ENCODE assay signal across 9 cellular contexts in genomic region chr4:20254517-20255250, GRCh38. TPM values are rescaled to one million over a fixed set of nuclear protein-coding genes. Genes with fewer than 3 reads are reported as not detected.
DNase-seq lines count a peak whose midpoint lies in the region; ATAC-seq and TF ChIP-seq lines count a peak whose summit lies in the region.
"Had no signal": no experiment of that assay in that cellular context is flagged by ENCODE, and none has a peak within 500 bp of the region (broad histone marks: within the 10 kb centered on the region; RNA-seq: fewer than 3 reads in every experiment).

No MANE protein-coding gene starts in this region.

- POLR2A ChIA-PET in MCF 10A (lab: Yijun Ruan, JAX) (no interaction called here), RWPE1 (lab: Yijun Ruan, JAX; ENCODE audit: low non-redundant PET) (no interaction called here)

- CTCF ChIA-PET in MCF 10A (lab: Yijun Ruan, JAX) (no interaction called here), RWPE1 (lab: Yijun Ruan, JAX) (no interaction called here)

- no peaks in the 10 kb centered on the region for H3K79me2 ChIP-seq in Karpas-422 (ENCODE audit: low read length)

- no peak for TF ChIP-seq CTCF in MCF 10A (IDR thresholded peaks at IDR 0.05; ENCODE audit: unreplicated experiment)
- TF ChIP-seq CTCF in RWPE1 (conservative IDR thresholded peaks at IDR 0.05; ENCODE audit: low read depth): no peak

- H3K4me3 ChIP-seq in subcutaneous abdominal adipose tissue (ENCODE audit: low read depth in 1 of 5, low read length in 5 of 5) (peak overlapping the region; percentile 68 to 92 (median 78)), Karpas-422 (ENCODE audit: low read length) (no peak overlapping the region)
- H3K4me3 ChIP-seq: A549 had no signal

- intact Hi-C loops in MCF 10A (cut with micrococcal nuclease): loop anchor here (10.0 kb wide), 1 partner anchor 430 kb away; no protein-coding TSS in a partner anchor

- peaks cover 29% of the 10 kb centered on the region for H3K4me1 Mint-ChIP-seq in MCF 10A (ENCODE audit: insufficient read depth, unreplicated experiment)

- H3K4me1 ChIP-seq in subcutaneous abdominal adipose tissue (ENCODE audit: control insufficient read depth in 5 of 5, insufficient read depth in 5 of 5, low read length in 5 of 5): peaks cover 0 to 55% (median 40%) of the 10 kb centered on the region in 5 donors
- no peaks in the 10 kb centered on the region for H3K4me1 ChIP-seq in Karpas-422 (ENCODE audit: low read length)
- H3K4me1 ChIP-seq: A549 had no signal

- no peaks in the 10 kb centered on the region for H4K20me1 ChIP-seq in Karpas-422 (ENCODE audit: insufficient read depth, low read depth, low read length)

- H3K36me3 Mint-ChIP-seq in MCF 10A (ENCODE audit: insufficient read depth, unreplicated experiment): peaks cover 6% of the 10 kb centered on the region

- H2AFZ ChIP-seq in Karpas-422 (ENCODE audit: low read length): no peak overlapping the region

- H3K9me2 ChIP-seq in Karpas-422 (replicated peaks; ENCODE audit: insufficient read depth, low read length): no peaks in the 10 kb centered on the region

- H3K9me3 Mint-ChIP-seq in MCF 10A (ENCODE audit: unreplicated experiment): no peaks in the 10 kb centered on the region

- H3K27me3 ChIP-seq in subcutaneous abdominal adipose tissue (ENCODE audit: control insufficient read depth in 5 of 5, insufficient read depth in 4 of 5, low read length in 5 of 5) (peaks cover 0 to 29% (median 21%) of the 10 kb centered on the region in 5 donors), Karpas-422 (ENCODE audit: low read length) (no peaks in the 10 kb centered on the region)

- H3K27me3 Mint-ChIP-seq in MCF 10A (ENCODE audit: insufficient read depth, unreplicated experiment): no peaks in the 10 kb centered on the region

- H3K27ac Mint-ChIP-seq in MCF 10A (ENCODE audit: low read depth, unreplicated experiment): no peak overlapping the region

- no peaks in the 10 kb centered on the region for H3K36me3 ChIP-seq in subcutaneous abdominal adipose tissue (ENCODE audit: control insufficient read depth in 5 of 5, insufficient read depth in 5 of 5, low read length in 5 of 5)
- no peaks in the 10 kb centered on the region for H3K36me3 ChIP-seq in Karpas-422 (ENCODE audit: insufficient read depth, low read length)

- DNase-seq in NCI-H1092 treated with DMSO at 0.1 percent for 48 hours (lab: John Stamatoyannopoulos, UW) (peak; percentile 56), NCI-H1092 (lab: John Stamatoyannopoulos, UW) (no peak), MCF 10A (ENCODE audit: unreplicated experiment) (no peak), islet precursor cell (peak; percentile 71), Karpas-422 (no peak), RWPE1 (ENCODE audit: low spot score) (no peak)

- BruUV-seq in MCF 10A (replicated peaks; lab: Mats Ljungman, UMichigan): no TSS peak

- peak overlapping the region; percentile 16 for H3K27ac ChIP-seq in subcutaneous abdominal adipose tissue (ENCODE audit: low read depth, low read length)
- H3K27ac ChIP-seq in Karpas-422 (ENCODE audit: low read length): no peak overlapping the region
- no peak overlapping the region for H3K27ac ChIP-seq in RWPE1
- H3K27ac ChIP-seq: A549 had no signal

- H3K9ac ChIP-seq in subcutaneous abdominal adipose tissue (ENCODE audit: low read length in 5 of 5): peak overlapping the region in 3 of 5 donors; percentile 37 to 75 (median 56)
- H3K9ac ChIP-seq in Karpas-422 (ENCODE audit: low read length): no peak overlapping the region

- H3K4me2 ChIP-seq in Karpas-422 (ENCODE audit: low read depth, low read length, poor library complexity, severe bottlenecking): no peak overlapping the region
- H3K4me2 ChIP-seq: A549 had no signal

- H3K9me3 ChIP-seq in subcutaneous abdominal adipose tissue (ENCODE audit: control insufficient read depth in 5 of 5, low read length in 5 of 5) (no peaks in the 10 kb centered on the region), Karpas-422 (ENCODE audit: low read length) (no peaks in the 10 kb centered on the region)
- H3K9me3 ChIP-seq: A549 had no signal

- H3K4me3 Mint-ChIP-seq in MCF 10A (ENCODE audit: unreplicated experiment): peak overlapping the region; percentile 64

- ATAC-seq in GM19395 (IDR thresholded peaks at IDR 0.05; ENCODE audit: unreplicated experiment): no peak
- ATAC-seq: A549 had no signal

RNA-seq across cellular contexts. Expression of gene SLIT2, which starts 3.0 kb away (rescaled TPM):
- 8.4 and 10.2 TPM in 2 replicates for total RNA-seq in MCF 10A (2022)
- total RNA-seq in Karpas-422 (2014; rRNA removed; shearing (Covaris generic); ENCODE audit: low replicate concordance): not detected in 2 replicates

Comparison
In these comparisons a context has a peak if more than half of its experiments do, and no peak if none do; other contexts are left out.
1. DNase-seq: peak in NCI-H1092 treated with DMSO at 0.1 percent for 48 hours (single experiment) and islet precursor cell (single experiment); none in NCI-H1092 (single experiment), MCF 10A (single experiment), Karpas-422 (single experiment) and RWPE1 (single experiment).